Comparison of ENCODE assay signal across 12 cellular contexts in genomic region chr6:154414021-154414813, GRCh38. TPM values are rescaled to one million over a fixed set of nuclear protein-coding genes. Genes with fewer than 3 reads are reported as not detected.
DNase-seq lines count a peak whose midpoint lies in the region; TF ChIP-seq lines count a peak whose summit lies in the region.
"Had no signal": no experiment of that assay in that cellular context is flagged by ENCODE, and none has a peak within 500 bp of the region (broad histone marks: within the 10 kb centered on the region; RNA-seq: fewer than 3 reads in every experiment).

No MANE protein-coding gene starts in this region.

- no peaks in the 10 kb centered on the region for H3K27me3 Mint-ChIP-seq in type B pancreatic cell

- TF ChIP-seq CTCF in astrocyte of the spinal cord (IDR thresholded peaks at IDR 0.05; ENCODE audit: low read depth, low read length) (no peak), type B pancreatic cell (conservative IDR thresholded peaks at IDR 0.05) (no peak)

- DNase-seq in DMS53 (lab: John Stamatoyannopoulos, UW) = peak; percentile 51
- no peak for DNase-seq in DMS53 treated with DMSO at 0.1 percent for 48 hours (lab: John Stamatoyannopoulos, UW; ENCODE audit: unreplicated experiment)
- DNase-seq in HuH-7.5 (ENCODE audit: low spot score) = peak; percentile 29
- peak; percentile 20 for DNase-seq in astrocyte of the spinal cord (ENCODE audit: low read depth, low spot score)
- no peak for DNase-seq in type B pancreatic cell (ENCODE audit: extremely low spot score, unreplicated experiment)
- no peak for DNase-seq in effector CD8-positive, alpha-beta T cell (lab: John Stamatoyannopoulos, UW)
- DNase-seq in DMS153 treated with DMSO at 0.1 percent for 48 hours (lab: John Stamatoyannopoulos, UW; ENCODE audit: unreplicated experiment) = no peak
- no peak for DNase-seq in activated effector memory CD4-positive, alpha-beta T cell treated with anti-CD3 and anti-CD28 coated beads, Interleukin-2, amount 50 U/mL, for 16 hours
- DNase-seq: 8988T; activated CD8-positive, alpha-beta memory T cell treated with anti-CD3 and anti-CD28 coated beads for 24 hours; NCI-H146 had no signal

- no peak overlapping the region for H3K4me3 Mint-ChIP-seq in type B pancreatic cell
- H3K4me3 Mint-ChIP-seq: central memory CD8-positive, alpha-beta T cell had no signal

- peaks cover 47% of the 10 kb centered on the region for H3K36me3 Mint-ChIP-seq in type B pancreatic cell

- H3K4me1 Mint-ChIP-seq in type B pancreatic cell (ENCODE audit: unreplicated experiment) = peaks cover 20% of the 10 kb centered on the region
- H3K4me1 Mint-ChIP-seq: central memory CD8-positive, alpha-beta T cell had no signal

- H3K9me3 Mint-ChIP-seq in type B pancreatic cell = no peaks in the 10 kb centered on the region
- H3K9me3 Mint-ChIP-seq: central memory CD8-positive, alpha-beta T cell had no signal

- H3K4me3 ChIP-seq in astrocyte of the spinal cord (ENCODE audit: low read depth, low read length) = no peak overlapping the region

- H3K27ac Mint-ChIP-seq in type B pancreatic cell = peak overlapping the region; percentile 5

- in situ Hi-C loops in astrocyte of the spinal cord (cut with HindIII; ENCODE audit: low sequenced_read_pairs) = no loop called here

RNA-seq across cellular contexts. Expression of gene IPCEF1, which starts 57.6 kb away (rescaled TPM):
- 0.40 and 1.0 TPM in 2 replicates for total RNA-seq in type B pancreatic cell (ENCODE audit: low replicate concordance)

Comparison
In these comparisons a context has a peak if more than half of its experiments do, and no peak if none do; other contexts are left out.
1. DNase-seq: peak in DMS53 (single experiment), HuH-7.5 (single experiment) and astrocyte of the spinal cord (single experiment); none in DMS53 treated with DMSO at 0.1 percent for 48 hours (single experiment), type B pancreatic cell (single experiment), effector CD8-positive, alpha-beta T cell (single experiment), DMS153 treated with DMSO at 0.1 percent for 48 hours (single experiment) and activated effector memory CD4-positive, alpha-beta T cell treated with anti-CD3 and anti-CD28 coated beads, Interleukin-2, amount 50 U/mL, for 16 hours (single experiment).